In genomic region chr10:32938554-32939061, GRCh38 we compare ENCODE assay signal across 8 cellular contexts. TPM values are rescaled to one million over a fixed set of nuclear protein-coding genes. Genes with fewer than 3 reads are reported as not detected.
A peak's percentile ranks its signal among the peaks of the same experiment; 100 is the strongest.
DNase-seq lines count a peak whose midpoint lies in the region; ATAC-seq, FAIRE-seq and TF ChIP-seq lines count a peak whose summit lies in the region.

No MANE protein-coding gene starts in this region.

- in situ Hi-C loops in ACHN (cut with HindIII; ENCODE audit: low pct_ligation_motif_present, low pct_unique_long_range_greater_than_20kb, low sequenced_read_pairs): no loop called here

- TF ChIP-seq CTCF in upper lobe of right lung (IDR thresholded peaks at IDR 0.05): no peak

- WGBS in mesodermal cell (ENCODE audit: insufficient coverage in 2 of 2), 2 experiments: 59 to 68% methylated on average over 13 to 14 of the region's 14 CpGs

- intact Hi-C loops in upper lobe of right lung (cut with DNase I): no loop called here

- no peaks in the 10 kb centered on the region for H3K27me3 ChIP-seq in upper lobe of right lung

- H3K36me3 ChIP-seq in mesodermal cell (ENCODE audit: control insufficient read depth, insufficient read depth, low read length): peaks cover 61% of the 10 kb centered on the region
- peaks cover 18% of the 10 kb centered on the region for H3K36me3 ChIP-seq in upper lobe of right lung

- FAIRE-seq in RCC 7860 (lab: Jason Lieb, UNC): no peak

- H3K4me1 ChIP-seq in mesodermal cell (ENCODE audit: control insufficient read depth, insufficient read depth, low read length, poor library complexity, severe bottlenecking) (peaks cover 67% of the 10 kb centered on the region), upper lobe of right lung (peaks cover 62% of the 10 kb centered on the region)

- peak; percentile 60 for ATAC-seq in upper lobe of right lung

- no peaks in the 10 kb centered on the region for H3K9me3 ChIP-seq in mesodermal cell (ENCODE audit: control insufficient read depth, low read length)
- H3K9me3 ChIP-seq in upper lobe of right lung: no peaks in the 10 kb centered on the region

- H3K27ac ChIP-seq in mesodermal cell (ENCODE audit: low read depth, low read length, severe bottlenecking) (peak overlapping the region; percentile 58), upper lobe of right lung (peak overlapping the region; percentile 47)

- DNase-seq in AG08395 (ENCODE audit: low spot score): peak; percentile 22
- peak; percentile 20 for DNase-seq in NCI-H146 treated with DMSO at 0.1 percent for 48 hours (lab: John Stamatoyannopoulos, UW; ENCODE audit: unreplicated experiment)
- DNase-seq in dermis blood vessel endothelial cell: peak; percentile 59
- no peak for DNase-seq in upper lobe of right lung
- no peak for DNase-seq in stimulated activated CD4-positive, alpha-beta T cell treated with anti-CD3 and anti-CD28 coated beads, Interleukin-12 subunit alpha, Interleukin-12 subunit beta, amount 100 ng/mL, for 4 hours
- DNase-seq in ACHN: no peak
- no peak for DNase-seq in RCC 7860 (ENCODE audit: low spot score)

- no peak overlapping the region for H3K4me3 ChIP-seq in mesodermal cell (ENCODE audit: extremely low read depth, insufficient read depth, low read length, poor library complexity, severe bottlenecking)
- H3K4me3 ChIP-seq in upper lobe of right lung: no peak overlapping the region

RNA-seq across cellular contexts. Expression of gene ITGB1, which starts 19.4 kb away (rescaled TPM):
- total RNA-seq in dermis blood vessel endothelial cell (1,657 and 1,756 TPM in 2 replicates), upper lobe of right lung (517 TPM)
- polyA plus RNA-seq in mesodermal cell (2013, experiment 1 of 2): 2,053 TPM
- 2,142 TPM for polyA plus RNA-seq in mesodermal cell (2013, experiment 2 of 2)

Comparison
In these comparisons a context has a peak if more than half of its experiments do, and no peak if none do; other contexts are left out.
1. DNase-seq: peak in AG08395 (single experiment), NCI-H146 treated with DMSO at 0.1 percent for 48 hours (single experiment) and dermis blood vessel endothelial cell (single experiment); none in upper lobe of right lung (single experiment), stimulated activated CD4-positive, alpha-beta T cell treated with anti-CD3 and anti-CD28 coated beads, Interleukin-12 subunit alpha, Interleukin-12 subunit beta, amount 100 ng/mL, for 4 hours (single experiment), ACHN (single experiment) and RCC 7860 (single experiment).